In genomic region chr7:118252087-118252486, GRCh38 we compare ENCODE assay signal across 17 cellular contexts. TPM values are rescaled to one million over a fixed set of nuclear protein-coding genes. Genes with fewer than 3 reads are reported as not detected.
"Had no signal": no experiment of that assay in that cellular context is flagged by ENCODE, and none has a peak within 500 bp of the region (broad histone marks: within the 10 kb centered on the region; RNA-seq: fewer than 3 reads in every experiment).

No MANE protein-coding gene starts in this region.

- H3K4me3 ChIP-seq: coronary artery, esophagus muscularis mucosa, left lung, ovary, right lobe of liver, testis had no signal

- FAIRE-seq: kidney had no signal

- H3K4me1 ChIP-seq: esophagus muscularis mucosa, left lung, right lobe of liver, testis had no signal

- H3K36me3 ChIP-seq: esophagus muscularis mucosa, left lung, ovary, right lobe of liver had no signal

- H3K9me3 ChIP-seq: esophagus muscularis mucosa, left lung, ovary, right lobe of liver, testis had no signal

- H3K27ac ChIP-seq: coronary artery, esophagus muscularis mucosa, left lung, ovary, right lobe of liver, testis had no signal

- DNase-seq: activated naive CD4-positive, alpha-beta T cell; activated naive CD8-positive, alpha-beta T cell treated with anti-CD3 and anti-CD28 coated beads, Interleukin-2, amount 10 ng/mL, durations not matched to agents 7 days and 5 days; activated T-cell treated with anti-CD3 and anti-CD28 coated beads for 4 hours; hippocampal formation; kidney; left lung; mammary epithelial cell; ovary; right lobe of liver; stimulated activated naive CD8-positive, alpha-beta T cell treated with anti-CD3 and anti-CD28 coated beads, Interleukin-15, amount 100 ng/mL, for 72 hours; testis had no signal

- ATAC-seq: activated CD4-positive, CD25-positive, alpha-beta regulatory T cell treated with anti-CD3 and anti-CD28 coated beads, Interleukin-2, amount 50 U/mL, for 24 hours; left lung; right lobe of liver; stimulated activated naive CD8-positive, alpha-beta T cell treated with anti-CD3 and anti-CD28 coated beads, Interleukin-15, amount 100 ng/mL, for 72 hours had no signal

- H3K27me3 ChIP-seq: esophagus muscularis mucosa, left lung, ovary, right lobe of liver, testis had no signal

RNA-seq across cellular contexts. Expression of gene ANKRD7, which starts 27.6 kb away (rescaled TPM):
- total RNA-seq: glomerular endothelial cell, neural crest cell, right lobe of liver, ureter had no signal
